Comparison of ENCODE assay signal across 9 cellular contexts in the genomic region with DNA sequence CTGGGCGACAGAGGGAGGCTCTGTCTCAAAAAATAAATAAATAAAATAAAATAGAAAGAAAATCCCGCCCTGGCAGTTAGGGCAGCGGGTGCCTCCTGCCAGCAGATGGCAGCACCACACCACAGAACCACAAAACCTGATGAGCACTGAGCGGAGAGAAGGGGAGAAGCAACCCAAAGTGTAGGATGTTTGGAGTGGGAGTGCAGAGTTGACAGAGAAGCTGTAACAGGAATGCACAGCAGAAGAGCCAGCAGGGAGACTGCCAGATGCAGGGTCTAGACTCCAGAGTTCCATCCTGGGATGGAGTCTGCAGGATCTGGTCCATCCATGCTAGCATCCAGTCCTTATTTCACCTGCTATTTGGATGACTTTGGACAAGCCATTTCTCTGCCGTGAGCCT. TPM values are rescaled to one million over a fixed set of nuclear protein-coding genes. Genes with fewer than 3 reads are reported as not detected.
DNase-seq lines count a peak whose midpoint lies in the region; ATAC-seq and TF ChIP-seq lines count a peak whose summit lies in the region.
"Had no signal": no experiment of that assay in that cellular context is flagged by ENCODE, and none has a peak within 500 bp of the region (broad histone marks: within the 10 kb centered on the region; RNA-seq: fewer than 3 reads in every experiment).

No MANE protein-coding gene starts in this region.

- no peak overlapping the region for H3K27ac ChIP-seq in CD4-positive, alpha-beta T cell (ENCODE audit: low read depth, low read length)
- H3K27ac ChIP-seq in GM23248 (no peak overlapping the region), colonic mucosa (no peak overlapping the region)

- no peaks in the 10 kb centered on the region for H3K9me2 ChIP-seq in GM23248 (ENCODE audit: insufficient read depth)

- intact Hi-C loops in CD4-positive, alpha-beta T cell (cut with DNase I, micrococcal nuclease), result loop anchor here (1.0 to 10.0 kb wide), 5 partner anchors 159 to 1125 kb away; no protein-coding TSS in a partner anchor
- intact Hi-C loops in colonic mucosa (cut with DNase I) (loop anchor here (2.0 kb wide), 1 partner anchor 159 kb away; no protein-coding TSS in a partner anchor), lower leg skin (cut with DNase I; ENCODE audit: low total_unique reads) (no loop called here)

- H3K4me3 ChIP-seq in GM23248 (no peak overlapping the region), colonic mucosa (no peak overlapping the region), lower leg skin (ENCODE audit: low read depth, poor library complexity, severe bottlenecking) (no peak overlapping the region)

- H3K79me2 ChIP-seq in GM23248 (ENCODE audit: insufficient read depth), result no peaks in the 10 kb centered on the region

- in situ Hi-C loops in GM23248 (cut with MboI), result no loop called here

- H3K27ac Mint-ChIP-seq in CD4-positive, alpha-beta T cell, result no peak overlapping the region
- H3K27ac Mint-ChIP-seq: T-helper 1 cell treated with Interleukin-12 subunit alpha and Interleukin-12 subunit beta and Interleukin-4 antibody, amounts not matched to agents 30 μg/mL and 1 μg/mL, for 36 hours had no signal

- no peaks in the 10 kb centered on the region for H3K36me3 ChIP-seq in GM23248 (ENCODE audit: low read depth)
- no peaks in the 10 kb centered on the region for H3K36me3 ChIP-seq in colonic mucosa

- H3K4me1 ChIP-seq in GM23248 (ENCODE audit: insufficient read depth) (peaks cover 16% of the 10 kb centered on the region), colonic mucosa (peaks cover 3% of the 10 kb centered on the region)

- peak; percentile 8 to 57 (median 28) for DNase-seq in CD4-positive, alpha-beta T cell
- DNase-seq in GM23248, result peak; percentile 79
- peak; percentile 26 for DNase-seq in NCI-H2171 treated with DMSO at 0.1 percent for 48 hours (lab: John Stamatoyannopoulos, UW)
- DNase-seq in activated CD4-positive, alpha-beta T cell treated with anti-CD3 and anti-CD28 coated beads for 4 hours, result peak; percentile 10 to 43
- DNase-seq in colonic mucosa, result peak; percentile 78
- peak; percentile 41 to 90 for DNase-seq in lower leg skin (ENCODE audit: low spot score in 2 of 2)
- peak; percentile 26 to 27 for DNase-seq in stimulated activated CD8-positive, alpha-beta memory T cell treated with anti-CD3 and anti-CD28 coated beads, Interleukin-15, amount 100 ng/mL, for 48 hours (ENCODE audit: low read depth in 2 of 2)

- no peaks in the 10 kb centered on the region for H3K9me3 Mint-ChIP-seq in CD4-positive, alpha-beta T cell
- H3K9me3 Mint-ChIP-seq: T-helper 1 cell treated with Interleukin-12 subunit alpha and Interleukin-12 subunit beta and Interleukin-4 antibody, amounts not matched to agents 30 μg/mL and 1 μg/mL, for 36 hours had no signal

- H3K9ac ChIP-seq in GM23248 (no peak overlapping the region), colonic mucosa (ENCODE audit: low read depth in 2 of 2, low read length in 2 of 2) (no peak overlapping the region)

- H3K27me3 ChIP-seq in CD4-positive, alpha-beta T cell (ENCODE audit: control insufficient read depth, insufficient read depth, low read length), result no peaks in the 10 kb centered on the region
- H3K27me3 ChIP-seq in GM23248 (replicated peaks; ENCODE audit: insufficient read depth) (peaks cover 13% of the 10 kb centered on the region; the same call in 1 of the 2 replicates), colonic mucosa (no peaks in the 10 kb centered on the region)

- POLR2A ChIA-PET in CD4-positive, alpha-beta T cell (lab: Charles Lee), result no interaction called here

- peaks cover 17% of the 10 kb centered on the region for H3F3A ChIP-seq in GM23248 (ENCODE audit: insufficient read depth)

- TF ChIP-seq POLR2A in lower leg skin (IDR thresholded peaks at IDR 0.05), result no peak

- 1 to 5% methylated on average over 5 of the region's 5 CpGs for WGBS in GM23248 (ENCODE audit: low coverage in 1 of 2, low lambda C conversion rate in 2 of 2, missing lambda C conversion rate in 2 of 2), 2 experiments
- WGBS in lower leg skin, 2 donors, result 3 to 15% methylated on average over 5 of the region's 5 CpGs

- peak; percentile 75 for TF ChIP-seq CTCF in CD4-positive, alpha-beta T cell (IDR thresholded peaks at IDR 0.05)
- peak; percentile 91 for TF ChIP-seq CTCF in colonic mucosa (IDR thresholded peaks at IDR 0.05)
- TF ChIP-seq CTCF in lower leg skin (IDR thresholded peaks at IDR 0.05), result peak in 1 of 3 donors; percentile 76

- no peak for ATAC-seq in CD4-positive, alpha-beta T cell (ENCODE audit: poor library complexity)
- ATAC-seq in HG03457 (IDR thresholded peaks at IDR 0.05; ENCODE audit: unreplicated experiment), result no peak

- H4K20me1 ChIP-seq in GM23248 (ENCODE audit: insufficient read depth), result no peaks in the 10 kb centered on the region

- H2AFZ ChIP-seq in GM23248, result no peak overlapping the region

- H3K4me2 ChIP-seq in GM23248 (ENCODE audit: unreplicated experiment), result no peak overlapping the region

- no peak overlapping the region for H3K4me3 Mint-ChIP-seq in CD4-positive, alpha-beta T cell
- H3K4me3 Mint-ChIP-seq: T-helper 1 cell treated with Interleukin-12 subunit alpha and Interleukin-12 subunit beta and Interleukin-4 antibody, amounts not matched to agents 30 μg/mL and 1 μg/mL, for 36 hours had no signal

- peaks cover 46% of the 10 kb centered on the region for H3K27me3 Mint-ChIP-seq in CD4-positive, alpha-beta T cell

- CTCF ChIA-PET in CD4-positive, alpha-beta T cell (lab: Charles Lee), result interaction anchor here (1.1 kb wide), 1 partner anchor 161 kb away, joined by 5 read pairs; no protein-coding TSS in a partner anchor

- H3K4me1 Mint-ChIP-seq in CD4-positive, alpha-beta T cell (ENCODE audit: low read depth), result no peaks in the 10 kb centered on the region

- no peaks in the 10 kb centered on the region for H3K36me3 Mint-ChIP-seq in CD4-positive, alpha-beta T cell (ENCODE audit: low read depth)

- H3K9me3 ChIP-seq in CD4-positive, alpha-beta T cell (ENCODE audit: control insufficient read depth, low read length), result no peaks in the 10 kb centered on the region
- H3K9me3 ChIP-seq in GM23248 (ENCODE audit: low read depth), result no peaks in the 10 kb centered on the region
- no peaks in the 10 kb centered on the region for H3K9me3 ChIP-seq in colonic mucosa

RNA-seq across cellular contexts. Expression of a gene that starts 29.7 kb away (rescaled TPM):
- total RNA-seq in CD4-positive, alpha-beta T cell, result not detected
- total RNA-seq in GM23248 (2014; rRNA removed; shearing (Covaris generic)), result 108 and 110 TPM in 2 replicates
- polyA plus RNA-seq in GM23248 (2016; fragmentation: Nextera tagmentation; extraction: Ambion mirVana), result 33.3 and 33.7 TPM in 2 replicates
- 10 to 100 TPM in 1 of 2 donors, 1 to 10 TPM in 1; 5.8 to 12.8 TPM for total RNA-seq in colonic mucosa
- total RNA-seq in lower leg skin, result 10 to 100 TPM in 3 of 4 donors, 1 to 10 TPM in 1; 8.8 to 19.6 (median 14.5) TPM

Comparison
In these comparisons a context has a peak if more than half of its experiments do, and no peak if none do; other contexts are left out.
1. DNase-seq: peak in every context shown above with its lines; median percentile 79 in GM23248; 78 in colonic mucosa; 66 in lower leg skin; 28 in CD4-positive, alpha-beta T cell; 26 in activated CD4-positive, alpha-beta T cell treated with anti-CD3 and anti-CD28 coated beads for 4 hours; 26 in stimulated activated CD8-positive, alpha-beta memory T cell treated with anti-CD3 and anti-CD28 coated beads, Interleukin-15, amount 100 ng/mL, for 48 hours; 26 in NCI-H2171 treated with DMSO at 0.1 percent for 48 hours.
2. RNA of a gene that starts 29.7 kb away (total RNA-seq): 108 to 110 TPM in GM23248, 8.8 to 19.6 TPM in lower leg skin and 5.8 to 12.8 TPM in colonic mucosa; not detected in CD4-positive, alpha-beta T cell; every median in the first group is over 4 times any median in the second.